ENCODE assay signal across 1 cellular context in genomic region chr11:126158054-126158791, GRCh38.
TF ChIP-seq lines count a peak whose summit lies in the region.

No MANE protein-coding gene starts in this region.

TF ChIP-seq in HepG2, 621 proteins besides CTCF, POLR2A, EP300 and RAD21 (continued from another document and continues in another):
- TF ChIP-seq ZBTB4 (CRISPR knock-in tag; IDR thresholded peaks at IDR 0.05; ENCODE audit: borderline replicate concordance) (0 out of 2 replicates have a peak, but pooled peaks have one; percentile 74), ZNF687 (CRISPR knock-in tag; IDR thresholded peaks at IDR 0.05) (peak; percentile 78), MAZ (IDR thresholded peaks at IDR 0.05; ENCODE audit: borderline replicate concordance, low read depth, low read length) (no peak), MAZ (CRISPR knock-in tag; IDR thresholded peaks at IDR 0.05; ENCODE audit: low read depth) (0 out of 2 replicates have a peak, but pooled peaks have one; percentile 40), ZBTB43 (CRISPR knock-in tag; conservative IDR thresholded peaks at IDR 0.05) (peak; percentile 61; the same call in 1 of the 2 replicates), TEAD3 (CRISPR knock-in tag; optimal IDR thresholded peaks at IDR 0.05; ENCODE audit: borderline replicate concordance) (peak; percentile 11), REL (CRISPR knock-in tag; conservative IDR thresholded peaks at IDR 0.05) (no peak), ZNF18 (CRISPR knock-in tag; IDR thresholded peaks at IDR 0.05; ENCODE audit: insufficient replicate concordance) (no peak), FOXO1 (CRISPR knock-in tag; IDR thresholded peaks at IDR 0.05) (peak; percentile 77), GTF2F1 (IDR thresholded peaks at IDR 0.05; ENCODE audit: low read length) (no peak), NCOA1 (CRISPR knock-in tag; IDR thresholded peaks at IDR 0.05) (0 out of 2 replicates have a peak, but pooled peaks have one; percentile 69), MEF2D (CRISPR knock-in tag; IDR thresholded peaks at IDR 0.05) (peak; percentile 58; the same call in 1 of the 2 replicates), HNF1B (CRISPR knock-in tag; IDR thresholded peaks at IDR 0.05) (peak; percentile 11; the same call in 1 of the 2 replicates), ZNF605 (CRISPR knock-in tag; IDR thresholded peaks at IDR 0.05) (peak; percentile 37; the same call in 1 of the 2 replicates), CCDC6 (CRISPR knock-in tag; IDR thresholded peaks at IDR 0.05) (0 out of 2 replicates have a peak, but pooled peaks have one; percentile 56), ZFP91 (CRISPR knock-in tag; IDR thresholded peaks at IDR 0.05; ENCODE audit: borderline replicate concordance) (peak; percentile 29; the same call in 1 of the 2 replicates), RBM22 (optimal IDR thresholded peaks at IDR 0.05; ENCODE audit: low read length) (no peak), PHF21A (CRISPR knock-in tag; IDR thresholded peaks at IDR 0.05) (peak; percentile 75; the same call in 1 of the 2 replicates), ZNF75D (CRISPR knock-in tag; IDR thresholded peaks at IDR 0.05; ENCODE audit: borderline replicate concordance) (no peak), MED1 (CRISPR knock-in tag; IDR thresholded peaks at IDR 0.05) (peak; percentile 74), ZNF292 (CRISPR knock-in tag; IDR thresholded peaks at IDR 0.05; ENCODE audit: borderline replicate concordance, low read depth) (peak; percentile 63; the same call in 1 of the 2 replicates), SIN3B (IDR thresholded peaks at IDR 0.05; ENCODE audit: low read length) (no peak), CHD4 (IDR thresholded peaks at IDR 0.05; ENCODE audit: borderline replicate concordance, low read length) (peak; percentile 65; the same call in 1 of the 2 replicates), GATAD2A (CRISPR knock-in tag; IDR thresholded peaks at IDR 0.05) (peak; percentile 76), ZNF503 (CRISPR knock-in tag; IDR thresholded peaks at IDR 0.05) (0 out of 2 replicates have a peak, but pooled peaks have one; percentile 38), PPARG (CRISPR knock-in tag; conservative IDR thresholded peaks at IDR 0.05) (peak; percentile 40; the same call in 1 of the 2 replicates)
- TF ChIP-seq, protein P1, sequence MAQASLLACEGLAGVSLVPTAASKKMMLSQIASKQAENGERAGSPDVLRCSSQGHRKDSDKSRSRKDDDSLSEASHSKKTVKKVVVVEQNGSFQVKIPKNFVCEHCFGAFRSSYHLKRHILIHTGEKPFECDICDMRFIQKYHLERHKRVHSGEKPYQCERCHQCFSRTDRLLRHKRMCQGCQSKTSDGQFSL (CRISPR knock-in tag; IDR thresholded peaks at IDR 0.05) = no peak
- TF ChIP-seq, protein P2, sequence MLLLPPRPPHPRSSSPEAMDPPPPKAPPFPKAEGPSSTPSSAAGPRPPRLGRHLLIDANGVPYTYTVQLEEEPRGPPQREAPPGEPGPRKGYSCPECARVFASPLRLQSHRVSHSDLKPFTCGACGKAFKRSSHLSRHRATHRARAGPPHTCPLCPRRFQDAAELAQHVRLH (CRISPR knock-in tag; IDR thresholded peaks at IDR 0.05; ENCODE audit: borderline replicate concordance, low read depth) = peak; percentile 60; the same call in 1 of the 2 replicates
- TF ChIP-seq, protein P3, sequence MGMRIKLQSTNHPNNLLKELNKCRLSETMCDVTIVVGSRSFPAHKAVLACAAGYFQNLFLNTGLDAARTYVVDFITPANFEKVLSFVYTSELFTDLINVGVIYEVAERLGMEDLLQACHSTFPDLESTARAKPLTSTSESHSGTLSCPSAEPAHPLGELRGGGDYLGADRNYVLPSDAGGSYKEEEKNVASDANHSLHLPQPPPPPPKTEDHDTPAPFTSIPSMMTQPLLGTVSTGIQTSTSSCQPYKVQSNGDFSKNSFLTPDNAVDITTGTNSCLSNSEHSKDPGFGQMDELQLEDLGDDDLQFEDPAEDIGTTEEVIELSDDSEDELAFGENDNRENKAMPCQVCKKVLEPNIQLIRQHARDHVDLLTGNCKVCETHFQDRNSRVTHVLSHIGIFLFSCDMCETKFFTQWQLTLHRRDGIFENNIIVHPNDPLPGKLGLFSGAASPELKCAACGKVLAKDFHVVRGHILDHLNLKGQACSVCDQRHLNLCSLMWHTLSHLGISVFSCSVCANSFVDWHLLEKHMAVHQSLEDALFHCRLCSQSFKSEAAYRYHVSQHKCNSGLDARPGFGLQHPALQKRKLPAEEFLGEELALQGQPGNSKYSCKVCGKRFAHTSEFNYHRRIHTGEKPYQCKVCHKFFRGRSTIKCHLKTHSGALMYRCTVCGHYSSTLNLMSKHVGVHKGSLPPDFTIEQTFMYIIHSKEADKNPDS (CRISPR knock-in tag; IDR thresholded peaks at IDR 0.05) = 0 out of 2 replicates have a peak, but pooled peaks have one; percentile 54
- TF ChIP-seq, protein P4, sequence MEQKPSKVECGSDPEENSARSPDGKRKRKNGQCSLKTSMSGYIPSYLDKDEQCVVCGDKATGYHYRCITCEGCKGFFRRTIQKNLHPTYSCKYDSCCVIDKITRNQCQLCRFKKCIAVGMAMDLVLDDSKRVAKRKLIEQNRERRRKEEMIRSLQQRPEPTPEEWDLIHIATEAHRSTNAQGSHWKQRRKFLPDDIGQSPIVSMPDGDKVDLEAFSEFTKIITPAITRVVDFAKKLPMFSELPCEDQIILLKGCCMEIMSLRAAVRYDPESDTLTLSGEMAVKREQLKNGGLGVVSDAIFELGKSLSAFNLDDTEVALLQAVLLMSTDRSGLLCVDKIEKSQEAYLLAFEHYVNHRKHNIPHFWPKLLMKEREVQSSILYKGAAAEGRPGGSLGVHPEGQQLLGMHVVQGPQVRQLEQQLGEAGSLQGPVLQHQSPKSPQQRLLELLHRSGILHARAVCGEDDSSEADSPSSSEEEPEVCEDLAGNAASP (CRISPR knock-in tag; IDR thresholded peaks at IDR 0.05; ENCODE audit: borderline replicate concordance) = peak; percentile 89; the same call in 1 of the 2 replicates
